In the genomic region with DNA sequence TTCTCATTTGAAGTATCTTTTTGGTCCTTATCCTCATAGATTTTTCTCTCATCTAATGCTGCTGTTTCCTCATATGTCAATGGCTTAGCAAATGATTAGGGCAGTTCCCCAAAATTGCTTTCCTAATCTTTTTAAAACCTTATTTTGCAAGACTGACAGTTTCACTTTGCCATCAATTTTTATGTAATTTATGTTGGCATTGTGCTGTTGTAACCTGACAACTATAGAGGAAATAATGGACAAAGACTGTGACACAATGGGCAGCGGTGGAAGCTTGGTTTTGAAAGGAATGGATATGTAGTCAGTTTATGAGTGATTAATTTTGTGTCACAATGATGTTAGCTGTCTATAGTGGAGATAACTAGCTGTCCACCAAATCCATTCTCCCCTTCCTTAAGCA, we compare ENCODE assay signal across 1 cellular context.
TF ChIP-seq lines count a peak whose summit lies in the region.

No MANE protein-coding gene starts in this region.

TF ChIP-seq in neural cell, 6 proteins besides CTCF, POLR2A, EP300 and RAD21 (continued from another document):
- TF ChIP-seq TAF1 (IDR thresholded peaks at IDR 0.05; ENCODE audit: low read depth) = no peak
- TF ChIP-seq SMC3 (conservative IDR thresholded peaks at IDR 0.05; ENCODE audit: poor library complexity) = no peak
- no peak for TF ChIP-seq POLR2AphosphoS5 (IDR thresholded peaks at IDR 0.05)
